Comparison of ENCODE assay signal across 8 cellular contexts in genomic region chr3:160885791-160886286, GRCh38.
DNase-seq lines count a peak whose midpoint lies in the region; ATAC-seq and TF ChIP-seq lines count a peak whose summit lies in the region.

No MANE protein-coding gene starts in this region.

- DNase-seq in DMS 273 treated with DMSO at 0.1 percent for 48 hours (lab: John Stamatoyannopoulos, UW) (peak; percentile 97), anterior cingulate cortex (lab: John Stamatoyannopoulos, UW) (peak in 44 of 58 donors; percentile 4 to 83 (median 48)), lung microvascular endothelial cell (ENCODE audit: low read depth in 2 of 2) (peak; percentile 35 to 59), CD14-positive monocyte (ENCODE audit: low spot score) (no peak)
- no peak for DNase-seq in effector CD8-positive, alpha-beta T cell (lab: John Stamatoyannopoulos, UW)
- DNase-seq in activated CD4-positive, alpha-beta T cell treated with anti-CD3 and anti-CD28 coated beads for 4 hours, result no peak

- H3K36me3 ChIP-seq in KOPT-K1 (ENCODE audit: insufficient read depth, low read length), result no peaks in the 10 kb centered on the region

- peaks cover 5 to 22% (median 19%) of the 10 kb centered on the region in 7 donors for H3K9me3 Mint-ChIP-seq in CD14-positive monocyte

- no peaks in the 10 kb centered on the region for H3K27me3 Mint-ChIP-seq in CD14-positive monocyte (ENCODE audit: low read depth in 3 of 3)

- peaks cover 4% of the 10 kb centered on the region in 2 donors for H3K36me3 Mint-ChIP-seq in CD14-positive monocyte

- no peaks in the 10 kb centered on the region for H3K4me1 Mint-ChIP-seq in CD14-positive monocyte

- intact Hi-C loops in CD14-positive monocyte (cut with micrococcal nuclease), result no loop called here

- no peak for TF ChIP-seq CTCF in CD14-positive monocyte (IDR thresholded peaks at IDR 0.05)

- no peaks in the 10 kb centered on the region for H3K9me3 ChIP-seq in KOPT-K1 (ENCODE audit: insufficient read depth, low read length, poor library complexity, severe bottlenecking)

- H3K4me3 Mint-ChIP-seq in CD14-positive monocyte, result no peak overlapping the region

- H3K27ac ChIP-seq in KOPT-K1 (ENCODE audit: low read depth, low read length, poor library complexity, severe bottlenecking), result peak overlapping the region; percentile 28

- no peak overlapping the region for H3K27ac Mint-ChIP-seq in CD14-positive monocyte

- peak; percentile 43 for ATAC-seq in GM21717 (IDR thresholded peaks at IDR 0.05; ENCODE audit: unreplicated experiment)

Comparison
In these comparisons a context has a peak if more than half of its experiments do, and no peak if none do; other contexts are left out.
1. DNase-seq: peak in DMS 273 treated with DMSO at 0.1 percent for 48 hours (single experiment), anterior cingulate cortex (44 of 58) and lung microvascular endothelial cell (2 of 2); none in effector CD8-positive, alpha-beta T cell (single experiment), CD14-positive monocyte (single experiment) and activated CD4-positive, alpha-beta T cell treated with anti-CD3 and anti-CD28 coated beads for 4 hours (0 of 2).